In genomic region chr9:71273613-71274012, GRCh38 we compare ENCODE assay signal across 22 cellular contexts.
DNase-seq lines count a peak whose midpoint lies in the region; ATAC-seq, FAIRE-seq and TF ChIP-seq lines count a peak whose summit lies in the region.
"Had no signal": no experiment of that assay in that cellular context is flagged by ENCODE, and none has a peak within 500 bp of the region (broad histone marks: within the 10 kb centered on the region; RNA-seq: fewer than 3 reads in every experiment).

No MANE protein-coding gene starts in this region.

- intact Hi-C loops in HepG2 (cut with micrococcal nuclease; ENCODE audit: unreplicated experiment) (no loop called here), mucosa of descending colon (cut with DNase I, micrococcal nuclease) (no loop called here)

- no TSS peak for BruUV-seq in HepG2 (replicated peaks; lab: Mats Ljungman, UMichigan)

- no peaks in the 10 kb centered on the region for H3F3A ChIP-seq in Loucy (ENCODE audit: low read depth)

- H3K27me3 Mint-ChIP-seq in activated naive CD8-positive, alpha-beta T cell treated with anti-CD3 and anti-CD28 coated beads for 36 hours: peaks cover 12% of the 10 kb centered on the region
- H3K27me3 Mint-ChIP-seq: CD4-positive, CD25-positive, alpha-beta regulatory T cell had no signal

- H3K9me3 Mint-ChIP-seq in activated naive CD8-positive, alpha-beta T cell treated with anti-CD3 and anti-CD28 coated beads for 36 hours: no peaks in the 10 kb centered on the region
- H3K9me3 Mint-ChIP-seq: CD8-positive, alpha-beta T cell; HFFc6 had no signal

- H2AFZ ChIP-seq in Loucy (ENCODE audit: low read length) (peak overlapping the region; percentile 29), HepG2 (ENCODE audit: low read length) (no peak overlapping the region)

- no peaks in the 10 kb centered on the region for H3K9me2 ChIP-seq in Loucy (replicated peaks; ENCODE audit: low read depth, low read length)

- ATAC-seq in HepG2: peak; percentile 88
- peak; percentile 58 for ATAC-seq in mucosa of descending colon
- ATAC-seq: CD8-positive, alpha-beta T cell had no signal

- H4K20me1 ChIP-seq in Loucy (ENCODE audit: insufficient read depth, low read length, poor library complexity, severe bottlenecking) (no peaks in the 10 kb centered on the region), HepG2 (ENCODE audit: insufficient read depth, low read length) (no peaks in the 10 kb centered on the region)
- H4K20me1 ChIP-seq: BLaER1 had no signal

- no peaks in the 10 kb centered on the region for H3K4me1 Mint-ChIP-seq in activated naive CD8-positive, alpha-beta T cell treated with anti-CD3 and anti-CD28 coated beads for 36 hours
- H3K4me1 Mint-ChIP-seq: B cell; CD4-positive, CD25-positive, alpha-beta regulatory T cell had no signal

- no peak overlapping the region for H3K27ac ChIP-seq in HepG2 (ENCODE audit: extremely low read length, insufficient read depth, low read length)
- H3K27ac ChIP-seq: BLaER1, C4-2B had no signal

- peaks cover 23% of the 10 kb centered on the region for H3K4me1 ChIP-seq in Loucy (ENCODE audit: insufficient read depth, low read length, poor library complexity, severe bottlenecking)
- H3K4me1 ChIP-seq in HepG2 (ENCODE audit: insufficient read depth, low read length): peaks cover 29% of the 10 kb centered on the region
- no peaks in the 10 kb centered on the region for H3K4me1 ChIP-seq in mucosa of descending colon (ENCODE audit: low read depth)
- H3K4me1 ChIP-seq: Caco-2 had no signal

- no peak for TF ChIP-seq RAD21 in HepG2 (CRISPR knock-in tag; IDR thresholded peaks at IDR 0.05)

- peak; percentile 6 for DNase-seq in HT-29 (ENCODE audit: low spot score)
- DNase-seq in HepG2 (ENCODE audit: low spot score): peak; percentile 60
- no peak for DNase-seq in mucosa of descending colon
- no peak for DNase-seq in activated naive CD8-positive, alpha-beta T cell treated with anti-CD3 and anti-CD28 coated beads for 36 hours
- no peak for DNase-seq in activated gamma-delta T cell treated with Interleukin-2 at 50 U/mL for 16 hours
- DNase-seq in Ammon's horn (ENCODE audit: low spot score): no peak
- DNase-seq in stimulated activated naive CD4-positive, alpha-beta T cell treated with Interleukin-2 at 50 U/mL for 16 hours (lab: John Stamatoyannopoulos, UW): no peak
- DNase-seq: Caco-2; CD4-positive, CD25-positive, alpha-beta regulatory T cell; CD8-positive, alpha-beta T cell; DMS153; DMS79 treated with DMSO at 0.1 percent for 48 hours; GF-D8; GOT3; HFFc6 had no signal

- CTCF ChIA-PET in HepG2 (lab: Yijun Ruan, JAX; ENCODE audit: low intra/inter-chr PET ratio, low total read pairs): no interaction called here

- in situ Hi-C loops in HepG2 (cut with HindIII; ENCODE audit: extremely low pct_ligation_motif_present, low pct_unique_long_range_greater_than_20kb): no loop called here

- no peak overlapping the region for H3K4me3 ChIP-seq in Loucy (ENCODE audit: low read length, poor library complexity, severe bottlenecking)
- H3K4me3 ChIP-seq in HepG2 (replicated peaks in 1 of 3; ENCODE audit: insufficient read depth in 1 of 3, low read depth in 2 of 3, low read length in 3 of 3): no peak overlapping the region
- H3K4me3 ChIP-seq in mucosa of descending colon: no peak overlapping the region
- H3K4me3 ChIP-seq: BLaER1, HAP-1 had no signal

- TF ChIP-seq POLR2A in HepG2 (IDR thresholded peaks at IDR 0.05; ENCODE audit: insufficient read depth in 1 of 2, low read depth in 2 of 2, low read length in 2 of 2): no peak

- POLR2A ChIA-PET in HepG2 (lab: Yijun Ruan, JAX): no interaction called here

- H3K9me3 ChIP-seq in Loucy (ENCODE audit: insufficient read depth, low read depth, low read length) (no peaks in the 10 kb centered on the region), HepG2 (ENCODE audit: low read length) (no peaks in the 10 kb centered on the region), mucosa of descending colon (no peaks in the 10 kb centered on the region)
- H3K9me3 ChIP-seq: BLaER1, Caco-2, HAP-1 had no signal

- H3K9ac ChIP-seq in Loucy (ENCODE audit: low read depth, low read length, poor library complexity, severe bottlenecking) (peak overlapping the region; percentile 31), HepG2 (ENCODE audit: insufficient read depth, low read depth, low read length) (no peak overlapping the region)
- H3K9ac ChIP-seq: BLaER1 had no signal

- WGBS in HepG2 (ENCODE audit: low lambda C conversion rate): 8% methylated on average over 3 of the region's 3 CpGs

- no peaks in the 10 kb centered on the region for H3K36me3 Mint-ChIP-seq in activated naive CD8-positive, alpha-beta T cell treated with anti-CD3 and anti-CD28 coated beads for 36 hours
- H3K36me3 Mint-ChIP-seq: CD4-positive, CD25-positive, alpha-beta regulatory T cell; CD8-positive, alpha-beta T cell had no signal

- H3K4me2 ChIP-seq in Loucy (ENCODE audit: low read depth, low read length, poor library complexity, severe bottlenecking): peak overlapping the region; percentile 55
- H3K4me2 ChIP-seq in HepG2 (ENCODE audit: low read depth, low read length): peak overlapping the region; percentile 1; the same call in 1 of the 2 replicates
- H3K4me2 ChIP-seq: BLaER1 had no signal

- TF ChIP-seq EP300 in HepG2 (IDR thresholded peaks at IDR 0.05; ENCODE audit: low read depth in 2 of 2, low read length in 2 of 2) (peak; percentile 26 to 43; a peak in 2 of 4 replicates), HepG2 (CRISPR knock-in tag; IDR thresholded peaks at IDR 0.05; ENCODE audit: borderline replicate concordance) (no peak)

- H3K79me2 ChIP-seq in Loucy (ENCODE audit: insufficient read depth, low read length) (no peaks in the 10 kb centered on the region), HepG2 (ENCODE audit: insufficient read depth, low read length) (no peaks in the 10 kb centered on the region)

- H3K27me3 ChIP-seq in Loucy (ENCODE audit: insufficient read depth, low read length, poor library complexity, severe bottlenecking): no peaks in the 10 kb centered on the region
- H3K27me3 ChIP-seq in HepG2 (ENCODE audit: control insufficient read depth in 1 of 2, insufficient read depth in 2 of 2, low read length in 2 of 2): 0 out of 5 replicates have a peak, but pooled peaks cover 0 to 4% of the 10 kb centered on the region in 2 experiments
- H3K27me3 ChIP-seq: BLaER1 had no signal

- TF ChIP-seq CTCF in Loucy (conservative IDR thresholded peaks at IDR 0.05; ENCODE audit: low read length): no peak
- no peak for TF ChIP-seq CTCF in HepG2 (CRISPR knock-in tag; IDR thresholded peaks at IDR 0.05)
- no peak for TF ChIP-seq CTCF in mucosa of descending colon (IDR thresholded peaks at IDR 0.05)

- no peak overlapping the region for H3K27ac Mint-ChIP-seq in activated naive CD8-positive, alpha-beta T cell treated with anti-CD3 and anti-CD28 coated beads for 36 hours
- H3K27ac Mint-ChIP-seq: B cell; CD4-positive, CD25-positive, alpha-beta regulatory T cell; CD8-positive, alpha-beta T cell; HFFc6 had no signal

- no peak overlapping the region for H3K4me3 Mint-ChIP-seq in activated naive CD8-positive, alpha-beta T cell treated with anti-CD3 and anti-CD28 coated beads for 36 hours
- H3K4me3 Mint-ChIP-seq: B cell; CD4-positive, CD25-positive, alpha-beta regulatory T cell; CD8-positive, alpha-beta T cell; HFFc6 had no signal

- peak; percentile 12 for FAIRE-seq in HepG2 (lab: Jason Lieb, UNC)
- FAIRE-seq: GM12891, GM18507 had no signal

- H3K36me3 ChIP-seq in Loucy (ENCODE audit: insufficient read depth, low read length) (no peaks in the 10 kb centered on the region), HepG2 (replicated peaks in 1 of 2; ENCODE audit: control insufficient read depth in 1 of 2, insufficient read depth in 2 of 2, low read length in 2 of 2) (no peaks in the 10 kb centered on the region), mucosa of descending colon (ENCODE audit: low read depth) (no peaks in the 10 kb centered on the region)
- H3K36me3 ChIP-seq: BLaER1, HAP-1 had no signal

TF ChIP-seq in HepG2, 621 proteins besides CTCF, POLR2A, EP300 and RAD21 (continues in another document):
- TF ChIP-seq, protein P1, sequence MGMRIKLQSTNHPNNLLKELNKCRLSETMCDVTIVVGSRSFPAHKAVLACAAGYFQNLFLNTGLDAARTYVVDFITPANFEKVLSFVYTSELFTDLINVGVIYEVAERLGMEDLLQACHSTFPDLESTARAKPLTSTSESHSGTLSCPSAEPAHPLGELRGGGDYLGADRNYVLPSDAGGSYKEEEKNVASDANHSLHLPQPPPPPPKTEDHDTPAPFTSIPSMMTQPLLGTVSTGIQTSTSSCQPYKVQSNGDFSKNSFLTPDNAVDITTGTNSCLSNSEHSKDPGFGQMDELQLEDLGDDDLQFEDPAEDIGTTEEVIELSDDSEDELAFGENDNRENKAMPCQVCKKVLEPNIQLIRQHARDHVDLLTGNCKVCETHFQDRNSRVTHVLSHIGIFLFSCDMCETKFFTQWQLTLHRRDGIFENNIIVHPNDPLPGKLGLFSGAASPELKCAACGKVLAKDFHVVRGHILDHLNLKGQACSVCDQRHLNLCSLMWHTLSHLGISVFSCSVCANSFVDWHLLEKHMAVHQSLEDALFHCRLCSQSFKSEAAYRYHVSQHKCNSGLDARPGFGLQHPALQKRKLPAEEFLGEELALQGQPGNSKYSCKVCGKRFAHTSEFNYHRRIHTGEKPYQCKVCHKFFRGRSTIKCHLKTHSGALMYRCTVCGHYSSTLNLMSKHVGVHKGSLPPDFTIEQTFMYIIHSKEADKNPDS (CRISPR knock-in tag; IDR thresholded peaks at IDR 0.05): no peak
- 0 out of 2 replicates have a peak, but pooled peaks have one; percentile 20 for TF ChIP-seq HMG20B (CRISPR knock-in tag; conservative IDR thresholded peaks at IDR 0.05)
- TF ChIP-seq, protein P2, sequence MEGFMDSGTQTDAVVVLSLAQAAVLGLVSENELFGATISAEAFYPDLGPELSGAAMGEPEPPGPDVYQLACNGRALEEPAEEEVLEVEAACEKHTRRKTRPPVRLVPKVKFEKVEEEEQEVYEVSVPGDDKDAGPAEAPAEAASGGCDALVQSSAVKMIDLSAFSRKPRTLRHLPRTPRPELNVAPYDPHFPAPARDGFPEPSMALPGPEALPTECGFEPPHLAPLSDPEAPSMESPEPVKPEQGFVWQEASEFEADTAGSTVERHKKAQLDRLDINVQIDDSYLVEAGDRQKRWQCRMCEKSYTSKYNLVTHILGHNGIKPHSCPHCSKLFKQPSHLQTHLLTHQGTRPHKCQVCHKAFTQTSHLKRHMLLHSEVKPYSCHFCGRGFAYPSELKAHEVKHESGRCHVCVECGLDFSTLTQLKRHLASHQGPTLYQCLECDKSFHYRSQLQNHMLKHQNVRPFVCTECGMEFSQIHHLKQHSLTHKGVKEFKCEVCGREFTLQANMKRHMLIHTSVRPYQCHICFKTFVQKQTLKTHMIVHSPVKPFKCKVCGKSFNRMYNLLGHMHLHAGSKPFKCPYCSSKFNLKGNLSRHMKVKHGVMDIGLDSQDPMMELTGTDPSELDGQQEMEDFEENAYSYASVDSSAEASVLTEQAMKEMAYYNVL (CRISPR knock-in tag; IDR thresholded peaks at IDR 0.05; ENCODE audit: borderline replicate concordance): no peak
- TF ChIP-seq FOSL2 (CRISPR knock-in tag; IDR thresholded peaks at IDR 0.05): peak; percentile 14; the same call in 1 of the 2 replicates
- no peak for TF ChIP-seq ZSCAN29 (CRISPR knock-in tag; conservative IDR thresholded peaks at IDR 0.05)
- TF ChIP-seq ZNF12 (CRISPR knock-in tag; IDR thresholded peaks at IDR 0.05): no peak
- TF ChIP-seq ZNF263 (CRISPR knock-in tag; IDR thresholded peaks at IDR 0.05): peak; percentile 97

Comparison
In these comparisons a context has a peak if more than half of its experiments do, and no peak if none do; other contexts are left out.
1. DNase-seq: peak in HT-29 (single experiment) and HepG2 (single experiment); none in mucosa of descending colon (0 of 3), activated naive CD8-positive, alpha-beta T cell treated with anti-CD3 and anti-CD28 coated beads for 36 hours (single experiment), activated gamma-delta T cell treated with Interleukin-2 at 50 U/mL for 16 hours (single experiment), Ammon's horn (single experiment) and stimulated activated naive CD4-positive, alpha-beta T cell treated with Interleukin-2 at 50 U/mL for 16 hours (single experiment).